In genomic region chr7:112782498-112782897, GRCh38 we compare ENCODE assay signal across 11 cellular contexts. TPM values are rescaled to one million over a fixed set of nuclear protein-coding genes. Genes with fewer than 3 reads are reported as not detected.
A peak's percentile ranks its signal among the peaks of the same experiment; 100 is the strongest.
DNase-seq lines count a peak whose midpoint lies in the region; ATAC-seq and TF ChIP-seq lines count a peak whose summit lies in the region.
"Had no signal": no experiment of that assay in that cellular context is flagged by ENCODE, and none has a peak within 500 bp of the region (broad histone marks: within the 10 kb centered on the region; RNA-seq: fewer than 3 reads in every experiment).

No MANE protein-coding gene starts in this region.

- peak; percentile 74 to 94 for ATAC-seq in natural killer cell treated with Interleukin-12 subunit alpha and Interleukin-12 subunit beta and Interleukin-15 and Interleukin-18, amount 100 ng/mL, for 72 hours
- no peak for ATAC-seq in natural killer cell
- peak; percentile 93 for ATAC-seq in HG02678 (IDR thresholded peaks at IDR 0.05; ENCODE audit: unreplicated experiment)

- no peak overlapping the region for H3K27ac ChIP-seq in effector memory CD4-positive, alpha-beta T cell (ENCODE audit: insufficient read depth, low read length, poor library complexity, severe bottlenecking)
- H3K27ac ChIP-seq: HL-60 had no signal

- H3K36me3 ChIP-seq in effector memory CD4-positive, alpha-beta T cell (ENCODE audit: control insufficient read depth, insufficient read depth, low read length) = no peaks in the 10 kb centered on the region

- no peaks in the 10 kb centered on the region for H3K4me1 ChIP-seq in effector memory CD4-positive, alpha-beta T cell (ENCODE audit: control insufficient read depth, insufficient read depth, low read length, poor library complexity, severe bottlenecking)

- H3K9me3 ChIP-seq in effector memory CD4-positive, alpha-beta T cell (ENCODE audit: control insufficient read depth, low read length) = no peaks in the 10 kb centered on the region

- intact Hi-C loops in natural killer cell (cut with micrococcal nuclease) = no loop called here

- H3K4me1 Mint-ChIP-seq in natural killer cell treated with Interleukin-12 subunit alpha and Interleukin-12 subunit beta and Interleukin-15 and Interleukin-18, amount 100 ng/mL, for 72 hours (ENCODE audit: low read depth in 2 of 2) = peaks cover 16 to 23% of the 10 kb centered on the region in 2 donors
- peaks cover 33 to 42% of the 10 kb centered on the region in 2 donors for H3K4me1 Mint-ChIP-seq in natural killer cell

- peaks cover 21% of the 10 kb centered on the region for H3K36me3 Mint-ChIP-seq in natural killer cell treated with Interleukin-12 subunit alpha and Interleukin-12 subunit beta and Interleukin-15 and Interleukin-18, amount 100 ng/mL, for 72 hours
- peaks cover 16% of the 10 kb centered on the region for H3K36me3 Mint-ChIP-seq in natural killer cell

- in situ Hi-C loops in KBM-7 (cut with MboI; ENCODE audit: low pct_unique_long_range_greater_than_20kb, low sequenced_read_pairs) = no loop called here

- H3K27me3 ChIP-seq in effector memory CD4-positive, alpha-beta T cell (replicated peaks; ENCODE audit: control insufficient read depth, insufficient read depth, low read length, poor library complexity, severe bottlenecking) = no peaks in the 10 kb centered on the region

- no peak overlapping the region for H3K4me3 ChIP-seq in effector memory CD4-positive, alpha-beta T cell (ENCODE audit: insufficient read depth, low read depth, low read length, poor library complexity, severe bottlenecking)

- no peak for TF ChIP-seq CTCF in natural killer cell (IDR thresholded peaks at IDR 0.05)

- peak overlapping the region; percentile 30 for H3K4me3 Mint-ChIP-seq in natural killer cell treated with Interleukin-12 subunit alpha and Interleukin-12 subunit beta and Interleukin-15 and Interleukin-18, amount 100 ng/mL, for 72 hours
- H3K4me3 Mint-ChIP-seq in natural killer cell = no peak overlapping the region

- no peak for DNase-seq in natural killer cell treated with Interleukin-12 subunit alpha and Interleukin-12 subunit beta and Interleukin-15 and Interleukin-18, amount 100 ng/mL, for 72 hours (ENCODE audit: low spot score)
- DNase-seq in natural killer cell (no peak), KBM-7 (peak; percentile 12), DMS53 treated with DMSO at 0.1 percent for 48 hours (lab: John Stamatoyannopoulos, UW; ENCODE audit: unreplicated experiment) (no peak), DMS53 (lab: John Stamatoyannopoulos, UW) (no peak), T-helper 9 cell (no peak)
- no peak for DNase-seq in effector memory CD4-positive, alpha-beta T cell
- DNase-seq: C1 segment of cervical spinal cord; stimulated activated CD4-positive, alpha-beta T cell treated with anti-CD3 and anti-CD28 coated beads, Interleukin-12 subunit alpha, Interleukin-12 subunit beta, amount 100 ng/mL, for 4 hours had no signal

- H3K9me3 Mint-ChIP-seq in natural killer cell treated with Interleukin-12 subunit alpha and Interleukin-12 subunit beta and Interleukin-15 and Interleukin-18, amount 100 ng/mL, for 72 hours = no peaks in the 10 kb centered on the region
- H3K9me3 Mint-ChIP-seq in natural killer cell = no peaks in the 10 kb centered on the region

- no peaks in the 10 kb centered on the region for H3K27me3 Mint-ChIP-seq in natural killer cell treated with Interleukin-12 subunit alpha and Interleukin-12 subunit beta and Interleukin-15 and Interleukin-18, amount 100 ng/mL, for 72 hours
- H3K27me3 Mint-ChIP-seq in natural killer cell (ENCODE audit: low read depth in 2 of 2) = no peaks in the 10 kb centered on the region

- H3K27ac Mint-ChIP-seq in natural killer cell treated with Interleukin-12 subunit alpha and Interleukin-12 subunit beta and Interleukin-15 and Interleukin-18, amount 100 ng/mL, for 72 hours = peak overlapping the region in 1 of 2 donors; percentile 33
- peak overlapping the region in 1 of 2 donors; percentile 14 for H3K27ac Mint-ChIP-seq in natural killer cell

RNA-seq across cellular contexts. Expression of gene TMEM168, which starts 7.7 kb away (rescaled TPM):
- total RNA-seq in natural killer cell treated with Interleukin-12 subunit alpha and Interleukin-12 subunit beta and Interleukin-15 and Interleukin-18, amount 100 ng/mL, for 72 hours = 10 to 100 TPM; 21.1 to 25.7 TPM
- total RNA-seq in natural killer cell = 10 to 100 TPM; 18.2 to 21.0 (median 20.0) TPM

Comparison
In these comparisons a context has a peak if more than half of its experiments do, and no peak if none do; other contexts are left out.
1. ATAC-seq: peak in natural killer cell treated with Interleukin-12 subunit alpha and Interleukin-12 subunit beta and Interleukin-15 and Interleukin-18, amount 100 ng/mL, for 72 hours (2 of 2) and HG02678 (single experiment); none in natural killer cell (0 of 3).